ENCODE assay signal across 18 cellular contexts in genomic region chrX:151019837-151020236, GRCh38. TPM values are rescaled to one million over a fixed set of nuclear protein-coding genes. Genes with fewer than 3 reads are reported as not detected.
A peak's percentile ranks its signal among the peaks of the same experiment; 100 is the strongest.
DNase-seq lines count a peak whose midpoint lies in the region; ATAC-seq and TF ChIP-seq lines count a peak whose summit lies in the region.
"Had no signal": no experiment of that assay in that cellular context is flagged by ENCODE, and none has a peak within 500 bp of the region (broad histone marks: within the 10 kb centered on the region; RNA-seq: fewer than 3 reads in every experiment).

No MANE protein-coding gene starts in this region.

- H3K4me1 ChIP-seq in left lung (no peaks in the 10 kb centered on the region), gastroesophageal sphincter (no peaks in the 10 kb centered on the region)

- no peak overlapping the region for H3K4me3 Mint-ChIP-seq in activated CD4-positive, alpha-beta T cell treated with anti-CD3 and anti-CD28 coated beads, Interleukin-2, amount 10 ng/mL, durations not matched to agents 24 days and 14 days
- H3K4me3 Mint-ChIP-seq: activated CD4-positive, alpha-beta memory T cell treated with anti-CD3 and anti-CD28 coated beads for 36 hours; activated naive CD8-positive, alpha-beta T cell treated with anti-CD3 and anti-CD28 coated beads, Interleukin-2, amount 50 U/mL, for 24 hours; B cell; GM23338; naive B cell had no signal

- no peaks in the 10 kb centered on the region for H3K27me3 ChIP-seq in MG63
- no peaks in the 10 kb centered on the region for H3K27me3 ChIP-seq in left lung
- H3K27me3 ChIP-seq in gastroesophageal sphincter = no peaks in the 10 kb centered on the region

- no peaks in the 10 kb centered on the region for H3K36me3 Mint-ChIP-seq in activated CD4-positive, alpha-beta T cell treated with anti-CD3 and anti-CD28 coated beads, Interleukin-2, amount 10 ng/mL, durations not matched to agents 24 days and 14 days (ENCODE audit: low read depth)
- H3K36me3 Mint-ChIP-seq: activated CD4-positive, alpha-beta memory T cell treated with anti-CD3 and anti-CD28 coated beads for 36 hours; naive B cell had no signal

- TF ChIP-seq EP300 in gastroesophageal sphincter (IDR thresholded peaks at IDR 0.05) = no peak

- H3K9me3 ChIP-seq in MG63 (no peaks in the 10 kb centered on the region), left lung (no peaks in the 10 kb centered on the region), gastroesophageal sphincter (no peaks in the 10 kb centered on the region)

- H3K4me3 ChIP-seq in MG63 (no peak overlapping the region), epithelial cell of proximal tubule (ENCODE audit: low read depth, low read length) (no peak overlapping the region), left lung (no peak overlapping the region), gastroesophageal sphincter (no peak overlapping the region)
- H3K4me3 ChIP-seq: GM23338 had no signal

- peak; percentile 33 for ATAC-seq in left lung
- ATAC-seq in gastroesophageal sphincter = no peak
- ATAC-seq in GM18907 (IDR thresholded peaks at IDR 0.05; ENCODE audit: unreplicated experiment) = no peak
- ATAC-seq: activated naive CD8-positive, alpha-beta T cell treated with anti-CD3 and anti-CD28 coated beads, Interleukin-2, amount 50 U/mL, for 24 hours; GM23338 had no signal

- intact Hi-C loops in left lung (cut with DNase I) = no loop called here
- intact Hi-C loops in activated CD4-positive, alpha-beta T cell treated with anti-CD3 and anti-CD28 coated beads, Interleukin-2, amount 10 ng/mL, durations not matched to agents 24 days and 14 days (cut with micrococcal nuclease) = no loop called here

- no peak overlapping the region for H3K27ac Mint-ChIP-seq in activated CD4-positive, alpha-beta T cell treated with anti-CD3 and anti-CD28 coated beads, Interleukin-2, amount 10 ng/mL, durations not matched to agents 24 days and 14 days
- H3K27ac Mint-ChIP-seq: activated CD4-positive, alpha-beta memory T cell treated with anti-CD3 and anti-CD28 coated beads for 36 hours; activated naive CD8-positive, alpha-beta T cell treated with anti-CD3 and anti-CD28 coated beads, Interleukin-2, amount 50 U/mL, for 24 hours; B cell; GM23338; naive B cell; progenitor cell of endocrine pancreas had no signal

- H3K9me3 Mint-ChIP-seq in activated CD4-positive, alpha-beta T cell treated with anti-CD3 and anti-CD28 coated beads, Interleukin-2, amount 10 ng/mL, durations not matched to agents 24 days and 14 days = no peaks in the 10 kb centered on the region
- H3K9me3 Mint-ChIP-seq: activated CD4-positive, alpha-beta memory T cell treated with anti-CD3 and anti-CD28 coated beads for 36 hours; activated naive CD8-positive, alpha-beta T cell treated with anti-CD3 and anti-CD28 coated beads, Interleukin-2, amount 50 U/mL, for 24 hours had no signal

- H3K4me1 Mint-ChIP-seq in activated CD4-positive, alpha-beta T cell treated with anti-CD3 and anti-CD28 coated beads, Interleukin-2, amount 10 ng/mL, durations not matched to agents 24 days and 14 days = no peaks in the 10 kb centered on the region
- H3K4me1 Mint-ChIP-seq: activated naive CD8-positive, alpha-beta T cell treated with anti-CD3 and anti-CD28 coated beads, Interleukin-2, amount 50 U/mL, for 24 hours; B cell; GM23338; naive B cell had no signal

- DNase-seq in AG20443 (ENCODE audit: low spot score) = peak; percentile 17
- DNase-seq in MG63 = peak; percentile 4
- DNase-seq in epithelial cell of proximal tubule (ENCODE audit: low read depth) = peak; percentile 25
- DNase-seq in left lung = no peak
- no peak for DNase-seq in cerebellar nuclear complex (lab: John Stamatoyannopoulos, UW)
- no peak for DNase-seq in activated CD4-positive, alpha-beta T cell treated with anti-CD3 and anti-CD28 coated beads, Interleukin-2, amount 10 ng/mL, durations not matched to agents 24 days and 14 days
- DNase-seq: activated CD4-positive, alpha-beta memory T cell treated with anti-CD3 and anti-CD28 coated beads for 36 hours; activated naive CD8-positive, alpha-beta T cell treated with anti-CD3 and anti-CD28 coated beads, Interleukin-2, amount 50 U/mL, for 24 hours; DMS79 treated with DMSO at 0.1 percent for 48 hours; naive B cell; NCI-H2029; NCI-H524 treated with DMSO at 0.1 percent for 48 hours; stimulated activated CD4-positive, alpha-beta T cell treated with anti-CD3 and anti-CD28 coated beads, Interleukin-15, amount 100 ng/mL, for 24 hours had no signal

- H3K27ac ChIP-seq in left lung (no peak overlapping the region), gastroesophageal sphincter (no peak overlapping the region)

- H3K27me3 Mint-ChIP-seq in activated CD4-positive, alpha-beta T cell treated with anti-CD3 and anti-CD28 coated beads, Interleukin-2, amount 10 ng/mL, durations not matched to agents 24 days and 14 days = no peaks in the 10 kb centered on the region
- H3K27me3 Mint-ChIP-seq: activated CD4-positive, alpha-beta memory T cell treated with anti-CD3 and anti-CD28 coated beads for 36 hours; activated naive CD8-positive, alpha-beta T cell treated with anti-CD3 and anti-CD28 coated beads, Interleukin-2, amount 50 U/mL, for 24 hours; B cell; progenitor cell of endocrine pancreas had no signal

- TF ChIP-seq CTCF in epithelial cell of proximal tubule (conservative IDR thresholded peaks at IDR 0.05; ENCODE audit: low read depth, low read length) = no peak
- TF ChIP-seq CTCF in left lung (IDR thresholded peaks at IDR 0.05) = no peak
- no peak for TF ChIP-seq CTCF in gastroesophageal sphincter (IDR thresholded peaks at IDR 0.05)

- H3K36me3 ChIP-seq in MG63 (no peaks in the 10 kb centered on the region), left lung (no peaks in the 10 kb centered on the region), gastroesophageal sphincter (no peaks in the 10 kb centered on the region)

- 31% methylated on average over 2 of the region's 2 CpGs; no CpG with 5 or more reads in 1 of the 2 donors for WGBS in gastroesophageal sphincter (ENCODE audit: low coverage in 1 of 2), 2 donors

- TF ChIP-seq POLR2A in gastroesophageal sphincter (IDR thresholded peaks at IDR 0.05) = no peak

RNA-seq across cellular contexts. Expression of gene HMGB3, which starts 36.7 kb away (rescaled TPM):
- 7.0 and 11.8 TPM in 2 replicates for total RNA-seq in MG63 (2014; rRNA removed; shearing (Covaris generic); ENCODE audit: low replicate concordance)
- total RNA-seq in epithelial cell of proximal tubule (42.3 and 43.2 TPM in 2 replicates), left lung (10 to 100 TPM; 30.2 to 43.6 TPM), gastroesophageal sphincter (1 to 10 TPM; 1.3 to 4.4 (median 3.2) TPM)
- 32.6 and 32.8 TPM in 2 replicates for total RNA-seq in activated CD4-positive, alpha-beta T cell treated with anti-CD3 and anti-CD28 coated beads, Interleukin-2, amount 10 ng/mL, durations not matched to agents 24 days and 14 days

Comparison
In these comparisons a context has a peak if more than half of its experiments do, and no peak if none do; other contexts are left out.
1. DNase-seq: peak in AG20443 (single experiment), MG63 (single experiment) and epithelial cell of proximal tubule (single experiment); none in left lung (0 of 2), cerebellar nuclear complex (0 of 2) and activated CD4-positive, alpha-beta T cell treated with anti-CD3 and anti-CD28 coated beads, Interleukin-2, amount 10 ng/mL, durations not matched to agents 24 days and 14 days (single experiment).